Comparison of ENCODE assay signal across 8 cellular contexts in the genomic region with DNA sequence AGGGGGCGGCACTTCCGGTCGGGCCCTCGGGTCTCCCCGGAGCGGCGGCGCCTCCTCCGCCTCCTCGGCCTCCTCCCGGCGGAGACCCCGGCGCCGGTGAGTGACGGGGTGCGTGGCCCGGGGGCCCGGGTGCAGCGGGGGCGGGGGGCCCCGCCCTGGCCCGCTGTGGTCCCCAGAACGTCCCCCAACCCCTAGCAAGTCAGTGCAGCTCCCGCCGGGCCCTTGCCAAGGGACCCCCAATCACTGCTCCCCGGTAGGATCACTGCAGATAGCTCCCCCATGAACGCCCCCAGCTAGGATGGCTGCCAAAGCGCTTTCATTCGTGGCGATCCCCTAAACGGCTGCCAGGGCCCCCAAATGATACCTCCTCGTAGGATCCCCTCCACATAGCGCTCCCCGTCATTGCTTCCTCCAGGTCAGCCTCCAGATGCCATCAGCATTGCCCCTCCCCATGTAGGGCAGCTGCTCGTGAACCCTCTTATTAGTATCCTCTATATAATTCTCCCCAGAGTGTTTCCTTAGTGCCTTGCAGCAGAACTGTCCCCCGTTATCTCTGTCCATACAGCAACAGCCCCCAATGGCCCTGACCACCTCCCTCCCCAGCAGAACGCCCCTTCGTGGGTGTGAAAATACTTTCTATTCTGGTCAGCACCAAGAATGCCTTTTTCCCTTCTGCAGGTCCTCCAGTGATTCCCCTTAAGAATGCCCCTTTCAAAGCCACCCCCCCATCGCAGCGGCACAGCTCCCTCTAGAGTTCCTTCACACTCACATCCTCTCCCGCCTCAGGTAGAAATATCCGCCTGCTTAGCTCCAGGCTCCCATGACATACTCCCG. TPM values are rescaled to one million over a fixed set of nuclear protein-coding genes. Genes with fewer than 3 reads are reported as not detected.
DNase-seq lines count a peak whose midpoint lies in the region; ATAC-seq and TF ChIP-seq lines count a peak whose summit lies in the region.

A gene (plus strand): TSS at position 11 of the 834 bp plus-strand sequence. CDS start 7,972 bp downstream, outside the sequence.

- H3K4me1 Mint-ChIP-seq in T-helper 2 cell treated with Interferon-gamma antibody and Interleukin-4, amounts not matched to agents 5 μg/mL and 100 μg/mL, for 36 hours (ENCODE audit: low read depth): peaks cover 40% of the 10 kb centered on the region

- H3K27me3 Mint-ChIP-seq in T-helper 2 cell treated with Interferon-gamma antibody and Interleukin-4, amounts not matched to agents 5 μg/mL and 100 μg/mL, for 36 hours (ENCODE audit: low read depth): no peaks in the 10 kb centered on the region

- POLR2A ChIA-PET in HEK293 (lab: Yijun Ruan, JAX): interaction anchor here (0.5 to 4.5 kb wide), 24 partner anchors 16 to 489 kb away, joined by 3 to 75 read pairs (median 4); a partner anchor contains a TSS

- H3K4me3 ChIP-seq in HEK293 (ENCODE audit: low read depth, low read length): peak within 1 kb of the TSS; percentile 97
- H3K4me3 ChIP-seq in astrocyte of the spinal cord (ENCODE audit: low read depth, low read length): peak within 1 kb of the TSS; percentile 93

- H3K4me1 ChIP-seq in HEK293 (ENCODE audit: control insufficient read depth, insufficient read depth, low read length): peaks cover 6% of the 10 kb centered on the region; the same call in 1 of the 2 replicates

- H3K36me3 Mint-ChIP-seq in T-helper 2 cell treated with Interferon-gamma antibody and Interleukin-4, amounts not matched to agents 5 μg/mL and 100 μg/mL, for 36 hours (ENCODE audit: low read depth): peaks cover 34% of the 10 kb centered on the region

- CTCF ChIA-PET in HEK293 (lab: Yijun Ruan, JAX): interaction anchor here (0.5 to 3.1 kb wide), 40 partner anchors 8 to 1737 kb away, joined by 3 to 50 read pairs (median 4); a partner anchor contains a TSS

- H3K27ac ChIP-seq in HEK293 (ENCODE audit: extremely low read depth, low read depth, low read length): peak within 1 kb of the TSS; percentile 88

- no peaks in the 10 kb centered on the region for H3K9me3 Mint-ChIP-seq in T-helper 2 cell treated with Interferon-gamma antibody and Interleukin-4, amounts not matched to agents 5 μg/mL and 100 μg/mL, for 36 hours

- DNase-seq in Daoy (ENCODE audit: low read depth) (peak; percentile 90), NCI-H146 treated with DMSO at 0.1 percent for 48 hours (lab: John Stamatoyannopoulos, UW; ENCODE audit: unreplicated experiment) (peak; percentile 89), astrocyte of the spinal cord (ENCODE audit: low read depth, low spot score) (peak; percentile 87), hippocampal formation (lab: John Stamatoyannopoulos, UW) (peak; percentile 41 to 69), retina (peak; percentile 78)
- DNase-seq in T-helper 2 cell treated with Interferon-gamma antibody and Interleukin-4, amounts not matched to agents 5 μg/mL and 100 μg/mL, for 36 hours (ENCODE audit: low spot score): peak; percentile 71

- H3K4me3 Mint-ChIP-seq in T-helper 2 cell treated with Interferon-gamma antibody and Interleukin-4, amounts not matched to agents 5 μg/mL and 100 μg/mL, for 36 hours: peak within 1 kb of the TSS; percentile 93

- ATAC-seq in HG03565 (IDR thresholded peaks at IDR 0.05; ENCODE audit: unreplicated experiment): no peak

- no peaks in the 10 kb centered on the region for H3K9me3 ChIP-seq in HEK293 (ENCODE audit: control insufficient read depth, insufficient read depth, low read depth, low read length)

- peaks cover 17 to 27% of the 10 kb centered on the region in 2 experiments; a peak in 2 of 3 replicates for H3K36me3 ChIP-seq in HEK293 (ENCODE audit: control insufficient read depth in 2 of 2, insufficient read depth in 1 of 2, low read length in 2 of 2)

- in situ Hi-C loops in astrocyte of the spinal cord (cut with HindIII; ENCODE audit: low sequenced_read_pairs): no loop called here

- peak; percentile 95 for TF ChIP-seq CTCF in HEK293 (tag by site-specific recombination; IDR thresholded peaks at IDR 0.05)
- TF ChIP-seq CTCF in astrocyte of the spinal cord (IDR thresholded peaks at IDR 0.05; ENCODE audit: low read depth, low read length): peak; percentile 88

- peak within 1 kb of the TSS; percentile 95 for H3K27ac Mint-ChIP-seq in T-helper 2 cell treated with Interferon-gamma antibody and Interleukin-4, amounts not matched to agents 5 μg/mL and 100 μg/mL, for 36 hours

TF ChIP-seq in HEK293, 187 proteins besides CTCF, POLR2A, EP300 and RAD21 (continues in another document):
- TF ChIP-seq YY2 (tag by site-specific recombination; IDR thresholded peaks at IDR 0.05) (0 out of 2 replicates have a peak, but pooled peaks have one; percentile 3), ZFHX2 (tag by site-specific recombination; conservative IDR thresholded peaks at IDR 0.05) (no peak; the same call in 1 of the 2 replicates), PRDM1 (tag by site-specific recombination; IDR thresholded peaks at IDR 0.05) (peak; percentile 72), KLF8 (tag by site-specific recombination; IDR thresholded peaks at IDR 0.05) (peak; percentile 75; the same call in 1 of the 2 replicates), IKZF3 (tag by site-specific recombination; IDR thresholded peaks at IDR 0.05) (peak; percentile 50; the same call in 1 of the 2 replicates), SCRT2 (tag by site-specific recombination; IDR thresholded peaks at IDR 0.05) (no peak), ZNF785 (tag by site-specific recombination; IDR thresholded peaks at IDR 0.05) (no peak), ZFP3 (tag by site-specific recombination; IDR thresholded peaks at IDR 0.05; ENCODE audit: low read depth) (no peak), REPIN1 (tag by site-specific recombination; IDR thresholded peaks at IDR 0.05; ENCODE audit: low read depth) (no peak), WT1 (tag by site-specific recombination; IDR thresholded peaks at IDR 0.05) (0 out of 2 replicates have a peak, but pooled peaks have one; percentile 12)
- TF ChIP-seq, protein P1, sequence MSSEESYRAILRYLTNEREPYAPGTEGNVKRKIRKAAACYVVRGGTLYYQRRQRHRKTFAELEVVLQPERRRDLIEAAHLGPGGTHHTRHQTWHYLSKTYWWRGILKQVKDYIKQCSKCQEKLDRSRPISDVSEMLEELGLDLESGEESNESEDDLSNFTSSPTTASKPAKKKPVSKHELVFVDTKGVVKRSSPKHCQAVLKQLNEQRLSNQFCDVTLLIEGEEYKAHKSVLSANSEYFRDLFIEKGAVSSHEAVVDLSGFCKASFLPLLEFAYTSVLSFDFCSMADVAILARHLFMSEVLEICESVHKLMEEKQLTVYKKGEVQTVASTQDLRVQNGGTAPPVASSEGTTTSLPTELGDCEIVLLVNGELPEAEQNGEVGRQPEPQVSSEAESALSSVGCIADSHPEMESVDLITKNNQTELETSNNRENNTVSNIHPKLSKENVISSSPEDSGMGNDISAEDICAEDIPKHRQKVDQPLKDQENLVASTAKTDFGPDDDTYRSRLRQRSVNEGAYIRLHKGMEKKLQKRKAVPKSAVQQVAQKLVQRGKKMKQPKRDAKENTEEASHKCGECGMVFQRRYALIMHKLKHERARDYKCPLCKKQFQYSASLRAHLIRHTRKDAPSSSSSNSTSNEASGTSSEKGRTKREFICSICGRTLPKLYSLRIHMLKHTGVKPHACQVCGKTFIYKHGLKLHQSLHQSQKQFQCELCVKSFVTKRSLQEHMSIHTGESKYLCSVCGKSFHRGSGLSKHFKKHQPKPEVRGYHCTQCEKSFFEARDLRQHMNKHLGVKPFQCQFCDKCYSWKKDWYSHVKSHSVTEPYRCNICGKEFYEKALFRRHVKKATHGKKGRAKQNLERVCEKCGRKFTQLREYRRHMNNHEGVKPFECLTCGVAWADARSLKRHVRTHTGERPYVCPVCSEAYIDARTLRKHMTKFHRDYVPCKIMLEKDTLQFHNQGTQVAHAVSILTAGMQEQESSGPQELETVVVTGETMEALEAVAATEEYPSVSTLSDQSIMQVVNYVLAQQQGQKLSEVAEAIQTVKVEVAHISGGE (tag by site-specific recombination; conservative IDR thresholded peaks at IDR 0.05; ENCODE audit: low read depth): peak; percentile 67
- TF ChIP-seq, protein P2, sequence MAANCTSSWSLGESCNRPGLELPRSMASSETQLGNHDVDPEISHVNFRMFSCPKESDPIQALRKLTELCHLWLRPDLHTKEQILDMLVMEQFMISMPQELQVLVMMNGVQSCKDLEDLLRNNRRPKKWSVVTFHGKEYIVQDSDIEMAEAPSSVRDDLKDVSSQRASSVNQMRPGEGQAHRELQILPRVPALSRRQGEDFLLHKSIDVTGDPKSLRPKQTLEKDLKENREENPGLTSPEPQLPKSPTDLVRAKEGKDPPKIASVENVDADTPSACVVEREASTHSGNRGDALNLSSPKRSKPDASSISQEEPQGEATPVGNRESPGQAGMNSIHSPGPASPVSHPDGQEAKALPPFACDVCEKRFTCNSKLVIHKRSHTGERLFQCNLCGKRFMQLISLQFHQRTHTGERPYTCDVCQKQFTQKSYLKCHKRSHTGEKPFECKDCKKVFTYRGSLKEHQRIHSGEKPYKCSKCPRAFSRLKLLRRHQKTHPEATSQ (tag by site-specific recombination; IDR thresholded peaks at IDR 0.05): no peak
- TF ChIP-seq, protein P3, sequence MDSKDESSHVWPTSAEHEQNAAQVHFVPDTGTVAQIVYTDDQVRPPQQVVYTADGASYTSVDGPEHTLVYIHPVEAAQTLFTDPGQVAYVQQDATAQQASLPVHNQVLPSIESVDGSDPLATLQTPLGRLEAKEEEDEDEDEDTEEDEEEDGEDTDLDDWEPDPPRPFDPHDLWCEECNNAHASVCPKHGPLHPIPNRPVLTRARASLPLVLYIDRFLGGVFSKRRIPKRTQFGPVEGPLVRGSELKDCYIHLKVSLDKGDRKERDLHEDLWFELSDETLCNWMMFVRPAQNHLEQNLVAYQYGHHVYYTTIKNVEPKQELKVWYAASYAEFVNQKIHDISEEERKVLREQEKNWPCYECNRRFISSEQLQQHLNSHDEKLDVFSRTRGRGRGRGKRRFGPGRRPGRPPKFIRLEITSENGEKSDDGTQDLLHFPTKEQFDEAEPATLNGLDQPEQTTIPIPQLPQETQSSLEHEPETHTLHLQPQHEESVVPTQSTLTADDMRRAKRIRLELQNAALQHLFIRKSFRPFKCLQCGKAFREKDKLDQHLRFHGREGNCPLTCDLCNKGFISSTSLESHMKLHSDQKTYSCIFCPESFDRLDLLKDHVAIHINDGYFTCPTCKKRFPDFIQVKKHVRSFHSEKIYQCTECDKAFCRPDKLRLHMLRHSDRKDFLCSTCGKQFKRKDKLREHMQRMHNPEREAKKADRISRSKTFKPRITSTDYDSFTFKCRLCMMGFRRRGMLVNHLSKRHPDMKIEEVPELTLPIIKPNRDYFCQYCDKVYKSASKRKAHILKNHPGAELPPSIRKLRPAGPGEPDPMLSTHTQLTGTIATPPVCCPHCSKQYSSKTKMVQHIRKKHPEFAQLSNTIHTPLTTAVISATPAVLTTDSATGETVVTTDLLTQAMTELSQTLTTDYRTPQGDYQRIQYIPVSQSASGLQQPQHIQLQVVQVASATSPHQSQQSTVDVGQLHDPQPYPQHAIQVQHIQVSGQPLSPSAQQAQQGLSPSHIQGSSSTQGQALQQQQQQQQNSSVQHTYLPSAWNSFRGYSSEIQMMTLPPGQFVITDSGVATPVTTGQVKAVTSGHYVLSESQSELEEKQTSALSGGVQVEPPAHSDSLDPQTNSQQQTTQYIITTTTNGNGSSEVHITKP (tag by site-specific recombination; IDR thresholded peaks at IDR 0.05): peak; percentile 57; the same call in 1 of the 2 replicates

RNA-seq across cellular contexts. Expression of the gene that starts here (rescaled TPM):
- total RNA-seq in Daoy (2014; rRNA removed; shearing (Covaris generic)): 0.15 and 0.80 TPM in 2 replicates

Comparison
In these comparisons a context has a peak if more than half of its experiments do, and no peak if none do; other contexts are left out.
1. Peak in DNase-seq in Daoy; RNA of the gene not detected or under 1 TPM.